8 cellular contexts compared by ENCODE assay signal in the genomic region with DNA sequence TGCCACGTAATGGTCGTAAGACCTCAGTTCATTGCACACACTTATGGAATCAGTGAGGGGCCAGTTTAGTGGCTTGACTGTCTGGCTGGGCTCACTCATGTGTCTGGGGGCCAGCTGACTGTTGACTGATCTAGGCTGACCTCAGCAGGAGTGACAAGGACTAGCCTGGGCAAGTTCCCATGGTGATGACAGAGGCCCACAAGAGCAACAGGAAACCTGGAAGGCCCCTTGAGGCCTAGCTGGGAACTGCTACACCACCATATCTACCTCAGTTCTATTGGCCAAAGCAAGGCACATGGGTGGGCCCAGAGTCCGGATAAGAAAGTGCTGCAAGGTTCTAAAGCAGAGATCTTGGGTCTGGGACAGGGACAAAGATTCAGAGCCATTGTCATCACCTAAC. TPM values are rescaled to one million over a fixed set of nuclear protein-coding genes. Genes with fewer than 3 reads are reported as not detected.
A peak's percentile ranks its signal among the peaks of the same experiment; 100 is the strongest.
DNase-seq lines count a peak whose midpoint lies in the region; ATAC-seq, FAIRE-seq and TF ChIP-seq lines count a peak whose summit lies in the region.
"Had no signal": no experiment of that assay in that cellular context is flagged by ENCODE, and none has a peak within 500 bp of the region (broad histone marks: within the 10 kb centered on the region; RNA-seq: fewer than 3 reads in every experiment).

No MANE protein-coding gene starts in this region.

- H3K4me3 Mint-ChIP-seq in activated CD4-positive, alpha-beta memory T cell treated with anti-CD3 and anti-CD28 coated beads for 36 hours = no peak overlapping the region

- H3K27me3 Mint-ChIP-seq in activated CD4-positive, alpha-beta memory T cell treated with anti-CD3 and anti-CD28 coated beads for 36 hours = peaks cover 11% of the 10 kb centered on the region

- H3K27me3 ChIP-seq in Loucy (ENCODE audit: insufficient read depth, low read length, poor library complexity, severe bottlenecking) (no peaks in the 10 kb centered on the region), HepG2 (ENCODE audit: control insufficient read depth in 1 of 2, insufficient read depth in 2 of 2, low read length in 2 of 2) (peaks cover 0 to 5% of the 10 kb centered on the region in 2 experiments; a peak in 2 of 5 replicates)
- H3K27me3 ChIP-seq: pancreas had no signal

- H3K4me1 ChIP-seq in Loucy (ENCODE audit: insufficient read depth, low read length, poor library complexity, severe bottlenecking) = peaks cover 31% of the 10 kb centered on the region
- H3K4me1 ChIP-seq in HepG2 (ENCODE audit: insufficient read depth, low read length) = peaks cover 64% of the 10 kb centered on the region
- H3K4me1 ChIP-seq in kidney (ENCODE audit: control insufficient read depth in 1 of 2, insufficient read depth in 1 of 2, low read depth in 1 of 2, low read length in 2 of 2) = no peaks in the 10 kb centered on the region
- H3K4me1 ChIP-seq: pancreas had no signal

- POLR2A ChIA-PET in activated CD4-positive, alpha-beta memory T cell treated with anti-CD3 and anti-CD28 coated beads for 36 hours (lab: Charles Lee) = no interaction called here
- POLR2A ChIA-PET in HepG2 (lab: Yijun Ruan, JAX) = no interaction called here

- no peaks in the 10 kb centered on the region for H3K9me2 ChIP-seq in Loucy (replicated peaks; ENCODE audit: low read depth, low read length)

- TF ChIP-seq EP300 in HepG2 (IDR thresholded peaks at IDR 0.05; ENCODE audit: low read depth in 2 of 2, low read length in 2 of 2) (0 out of 4 replicates have a peak, but pooled peaks of 1 of the 2 experiments have one; percentile 19), HepG2 (CRISPR knock-in tag; IDR thresholded peaks at IDR 0.05; ENCODE audit: borderline replicate concordance) (peak; percentile 25; the same call in 1 of the 2 replicates)

- H3K9me3 ChIP-seq in Loucy (ENCODE audit: insufficient read depth, low read depth, low read length) = no peaks in the 10 kb centered on the region
- H3K9me3 ChIP-seq in HepG2 (ENCODE audit: low read length) = no peaks in the 10 kb centered on the region
- peaks cover 0 to 3% of the 10 kb centered on the region in 2 donors for H3K9me3 ChIP-seq in kidney (ENCODE audit: control insufficient read depth in 1 of 2, low read length in 2 of 2)
- H3K9me3 ChIP-seq: pancreas had no signal

- DNase-seq in EH (ENCODE audit: low read depth) (peak; percentile 64), HepG2 (ENCODE audit: low spot score) (peak; percentile 90), DMS114 treated with DMSO at 0.1 percent for 48 hours (lab: John Stamatoyannopoulos, UW; ENCODE audit: unreplicated experiment) (no peak), kidney (no peak)
- DNase-seq in activated CD4-positive, alpha-beta memory T cell treated with anti-CD3 and anti-CD28 coated beads for 36 hours = peak; percentile 62
- DNase-seq: pancreas had no signal

- peak; percentile 40 for TF ChIP-seq RAD21 in HepG2 (CRISPR knock-in tag; IDR thresholded peaks at IDR 0.05)

- H3K4me2 ChIP-seq in Loucy (ENCODE audit: low read depth, low read length, poor library complexity, severe bottlenecking) = peak overlapping the region; percentile 33
- no peak overlapping the region for H3K4me2 ChIP-seq in HepG2 (ENCODE audit: low read depth, low read length)

- no peaks in the 10 kb centered on the region for H3K36me3 Mint-ChIP-seq in activated CD4-positive, alpha-beta memory T cell treated with anti-CD3 and anti-CD28 coated beads for 36 hours

- H3K36me3 ChIP-seq in Loucy (ENCODE audit: insufficient read depth, low read length) (no peaks in the 10 kb centered on the region), HepG2 (replicated peaks in 1 of 2; ENCODE audit: control insufficient read depth in 1 of 2, insufficient read depth in 2 of 2, low read length in 2 of 2) (no peaks in the 10 kb centered on the region), kidney (ENCODE audit: control insufficient read depth in 1 of 2, insufficient read depth in 2 of 2, low read length in 2 of 2) (no peaks in the 10 kb centered on the region)
- H3K36me3 ChIP-seq: pancreas had no signal

- CTCF ChIA-PET in activated CD4-positive, alpha-beta memory T cell treated with anti-CD3 and anti-CD28 coated beads for 36 hours (lab: Charles Lee) = interaction anchor here (0.6 kb wide), 1 partner anchor 8 kb away, joined by 3 read pairs; no protein-coding TSS in a partner anchor
- CTCF ChIA-PET in HepG2 (lab: Yijun Ruan, JAX; ENCODE audit: low intra/inter-chr PET ratio, low total read pairs) = no interaction called here

- no peaks in the 10 kb centered on the region for H3K79me2 ChIP-seq in Loucy (ENCODE audit: insufficient read depth, low read length)
- no peaks in the 10 kb centered on the region for H3K79me2 ChIP-seq in HepG2 (ENCODE audit: insufficient read depth, low read length)

- H3K27ac ChIP-seq in HepG2 (ENCODE audit: extremely low read length, insufficient read depth, low read length) (peak overlapping the region; percentile 31), kidney (ENCODE audit: low read depth in 2 of 2, low read length in 2 of 2) (no peak overlapping the region)
- H3K27ac ChIP-seq: pancreas had no signal

- H3K9me3 Mint-ChIP-seq in activated CD4-positive, alpha-beta memory T cell treated with anti-CD3 and anti-CD28 coated beads for 36 hours = no peaks in the 10 kb centered on the region

- peak overlapping the region; percentile 62; the same call in 1 of the 2 replicates for H2AFZ ChIP-seq in Loucy (ENCODE audit: low read length)
- H2AFZ ChIP-seq in HepG2 (ENCODE audit: low read length) = peak overlapping the region; percentile 4

- H3K4me3 ChIP-seq in Loucy (ENCODE audit: low read length, poor library complexity, severe bottlenecking) (no peak overlapping the region), HepG2 (replicated peaks in 1 of 3; ENCODE audit: insufficient read depth in 1 of 3, low read depth in 2 of 3, low read length in 3 of 3) (no peak overlapping the region), kidney (ENCODE audit: low read length in 2 of 2) (no peak overlapping the region)
- H3K4me3 ChIP-seq: pancreas had no signal

- no peak overlapping the region for H3K27ac Mint-ChIP-seq in activated CD4-positive, alpha-beta memory T cell treated with anti-CD3 and anti-CD28 coated beads for 36 hours

- H4K20me1 ChIP-seq in Loucy (ENCODE audit: insufficient read depth, low read length, poor library complexity, severe bottlenecking) (no peaks in the 10 kb centered on the region), HepG2 (ENCODE audit: insufficient read depth, low read length) (no peaks in the 10 kb centered on the region; the same call in 1 of the 2 replicates)

- H3K4me1 Mint-ChIP-seq in activated CD4-positive, alpha-beta memory T cell treated with anti-CD3 and anti-CD28 coated beads for 36 hours (ENCODE audit: low read depth) = no peaks in the 10 kb centered on the region

- BruUV-seq in HepG2 (replicated peaks; lab: Mats Ljungman, UMichigan) = no TSS peak

- ATAC-seq in GM19468 (IDR thresholded peaks at IDR 0.05; ENCODE audit: extremely low read depth, unreplicated experiment) (peak; percentile 46), HepG2 (peak; percentile 83)

- peak; percentile 68 for TF ChIP-seq CTCF in Loucy (conservative IDR thresholded peaks at IDR 0.05; ENCODE audit: low read length)
- peak; percentile 66 for TF ChIP-seq CTCF in HepG2 (CRISPR knock-in tag; IDR thresholded peaks at IDR 0.05)
- no peak for TF ChIP-seq CTCF in kidney (IDR thresholded peaks at IDR 0.05; ENCODE audit: borderline replicate concordance, extremely low read depth, insufficient read depth)

- TF ChIP-seq POLR2A in HepG2 (IDR thresholded peaks at IDR 0.05; ENCODE audit: insufficient read depth in 1 of 2, low read depth in 2 of 2, low read length in 2 of 2) = no peak

- no peaks in the 10 kb centered on the region for H3F3A ChIP-seq in Loucy (ENCODE audit: low read depth)

- FAIRE-seq in HepG2 (lab: Jason Lieb, UNC) (peak; percentile 82), kidney (lab: Jason Lieb, UNC) (no peak)
- FAIRE-seq: pancreas had no signal

- in situ Hi-C loops in HepG2 (cut with HindIII; ENCODE audit: extremely low pct_ligation_motif_present, low pct_unique_long_range_greater_than_20kb) = no loop called here

- H3K9ac ChIP-seq in Loucy (ENCODE audit: low read depth, low read length, poor library complexity, severe bottlenecking) = peak overlapping the region; percentile 64
- H3K9ac ChIP-seq in HepG2 (ENCODE audit: insufficient read depth, low read depth, low read length) = no peak overlapping the region
- H3K9ac ChIP-seq in kidney (ENCODE audit: low read length in 2 of 2) = no peak overlapping the region

- intact Hi-C loops in activated CD4-positive, alpha-beta memory T cell treated with anti-CD3 and anti-CD28 coated beads for 36 hours (cut with micrococcal nuclease) = no loop called here
- intact Hi-C loops in HepG2 (cut with micrococcal nuclease; ENCODE audit: unreplicated experiment) = no loop called here
- intact Hi-C loops in kidney (cut with DNase I) = no loop called here

- WGBS in HepG2 (ENCODE audit: low lambda C conversion rate) = 88% methylated on average over 3 of the region's 3 CpGs

RNA-seq across cellular contexts. Expression of a gene that starts 21.3 kb away (rescaled TPM):
- not detected for total RNA-seq in activated CD4-positive, alpha-beta memory T cell treated with anti-CD3 and anti-CD28 coated beads for 36 hours
- total RNA-seq in HepG2 (2016; rRNA removed; fragmentation: Illumina TruSeq; extraction: Trizol) (not detected in 2 replicates), kidney (0.76 TPM)
- not detected in 2 replicates for total RNA-seq in HepG2 (2016; cell fraction: cytosol; rRNA removed; fragmentation: Illumina TruSeq; extraction: Trizol; ENCODE audit: low read depth)
- not detected in 2 replicates for total RNA-seq in HepG2 (2016; cell fraction: insoluble cytoplasmic fraction; rRNA removed; fragmentation: Illumina TruSeq; extraction: Trizol)
- not detected in 2 replicates for total RNA-seq in HepG2 (2016; cell fraction: membrane; rRNA removed; fragmentation: Illumina TruSeq; extraction: Trizol)
- not detected in 2 replicates for total RNA-seq in HepG2 (2016; cell fraction: nucleus; rRNA removed; fragmentation: Illumina TruSeq; extraction: Trizol)
- polyA plus RNA-seq in HepG2 (2011; rRNA removed) (not detected in 2 replicates), kidney (ENCODE audit: insufficient read depth, low read depth, low replicate concordance) (0.82 TPM)
- polyA plus RNA-seq in HepG2 (2011; cell fraction: cytosol; rRNA removed) = not detected in 2 replicates
- polyA plus RNA-seq in HepG2 (2011; cell fraction: nucleus; rRNA removed) = not detected in 2 replicates
- not detected in 2 replicates for polyA plus RNA-seq in HepG2 (2012)
- not detected in 2 replicates for polyA plus RNA-seq in HepG2 (2016; cell fraction: cytosol; fragmentation: Illumina TruSeq; extraction: Trizol; ENCODE audit: low read depth)
- not detected in 2 replicates for polyA plus RNA-seq in HepG2 (2016; cell fraction: insoluble cytoplasmic fraction; fragmentation: Illumina TruSeq; extraction: Trizol; ENCODE audit: low read depth)
- polyA plus RNA-seq in HepG2 (2016; cell fraction: membrane; fragmentation: Illumina TruSeq; extraction: Trizol; ENCODE audit: low read depth) = not detected in 2 replicates
- not detected in 2 replicates for polyA plus RNA-seq in HepG2 (2016; cell fraction: nucleus; fragmentation: Illumina TruSeq; extraction: Trizol; ENCODE audit: insufficient read depth, low read depth)
- not detected in 2 replicates for polyA minus RNA-seq in HepG2 (2011; rRNA and poly(A)+ RNA removed; ENCODE audit: low replicate concordance)
- polyA minus RNA-seq in HepG2 (2011; cell fraction: cytosol; rRNA and poly(A)+ RNA removed) = not detected in 2 replicates
- not detected in 2 replicates for polyA minus RNA-seq in HepG2 (2011; cell fraction: nucleus; rRNA and poly(A)+ RNA removed)

Comparison
In these comparisons a context has a peak if more than half of its experiments do, and no peak if none do; other contexts are left out.
1. DNase-seq: peak in EH (single experiment), activated CD4-positive, alpha-beta memory T cell treated with anti-CD3 and anti-CD28 coated beads for 36 hours (single experiment) and HepG2 (single experiment); none in DMS114 treated with DMSO at 0.1 percent for 48 hours (single experiment) and kidney (single experiment).